ENCODE assay signal across 17 cellular contexts in the genomic region with DNA sequence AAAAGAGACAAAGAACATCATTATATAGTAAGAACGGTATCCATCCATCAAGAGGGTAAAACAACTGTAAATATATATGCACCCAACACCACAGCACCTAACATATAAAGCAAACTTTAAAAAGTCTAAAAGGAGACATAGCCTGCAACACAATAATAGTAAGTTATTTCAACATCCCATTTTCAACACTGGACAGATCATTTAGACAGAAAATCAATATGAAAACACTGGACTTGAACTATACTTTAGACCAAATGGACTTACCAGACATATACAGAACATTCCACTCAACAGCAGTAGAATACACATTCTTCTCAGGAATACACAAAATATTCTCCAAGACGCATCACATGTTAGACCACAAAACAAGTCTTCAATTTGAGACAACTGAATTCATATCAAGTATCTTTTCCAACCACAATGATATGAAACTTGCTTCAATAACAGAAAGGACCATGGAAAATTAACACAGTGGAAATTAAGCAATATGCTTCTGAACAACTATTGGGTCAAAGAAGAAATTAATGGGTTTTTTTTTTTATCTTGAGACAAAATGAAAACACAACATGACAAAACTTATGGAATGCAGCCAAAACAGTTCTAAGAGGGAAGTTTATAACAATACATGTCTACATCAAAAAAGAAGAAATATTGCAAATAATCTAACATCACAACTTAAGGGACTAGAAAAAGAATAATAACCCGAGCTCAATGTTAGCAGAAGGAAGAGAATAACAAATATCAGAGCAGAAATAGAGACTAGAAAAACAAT. TPM values are rescaled to one million over a fixed set of nuclear protein-coding genes. Genes with fewer than 3 reads are reported as not detected.
DNase-seq lines count a peak whose midpoint lies in the region; ATAC-seq, FAIRE-seq and TF ChIP-seq lines count a peak whose summit lies in the region.
"Had no signal": no experiment of that assay in that cellular context is flagged by ENCODE, and none has a peak within 500 bp of the region (broad histone marks: within the 10 kb centered on the region; RNA-seq: fewer than 3 reads in every experiment).

No MANE protein-coding gene starts in this region.

- CTCF ChIA-PET in activated CD4-positive, alpha-beta memory T cell treated with anti-CD3 and anti-CD28 coated beads for 36 hours (lab: Charles Lee): no interaction called here

- H3K36me3 Mint-ChIP-seq in activated T-cell treated with anti-CD3 and anti-CD28 coated beads, Interleukin-2, amount 50 U/mL, for 72 hours (ENCODE audit: insufficient read depth in 2 of 2): peaks cover 12 to 14% of the 10 kb centered on the region in 2 donors
- no peaks in the 10 kb centered on the region for H3K36me3 Mint-ChIP-seq in astrocyte (ENCODE audit: low read depth, unreplicated experiment)
- H3K36me3 Mint-ChIP-seq in activated CD4-positive, alpha-beta memory T cell treated with anti-CD3 and anti-CD28 coated beads for 36 hours: peaks cover 30% of the 10 kb centered on the region

- H3K27ac Mint-ChIP-seq in activated T-cell treated with anti-CD3 and anti-CD28 coated beads, Interleukin-2, amount 50 U/mL, for 72 hours: peak overlapping the region; percentile 68
- H3K27ac Mint-ChIP-seq in astrocyte (ENCODE audit: unreplicated experiment): no peak overlapping the region
- H3K27ac Mint-ChIP-seq in activated CD4-positive, alpha-beta memory T cell treated with anti-CD3 and anti-CD28 coated beads for 36 hours: no peak overlapping the region
- H3K27ac Mint-ChIP-seq: activated CD8-positive, alpha-beta memory T cell treated with anti-CD3 and anti-CD28 coated beads, Interleukin-2, amount 10 ng/mL, durations not matched to agents 7 days and 5 days; CD4-positive, alpha-beta memory T cell; progenitor cell of endocrine pancreas had no signal

- peaks cover 9% of the 10 kb centered on the region for H3K79me2 ChIP-seq in astrocyte (ENCODE audit: insufficient read depth, low read length)

- POLR2A ChIA-PET in activated CD4-positive, alpha-beta memory T cell treated with anti-CD3 and anti-CD28 coated beads for 36 hours (lab: Charles Lee): no interaction called here

- FAIRE-seq in astrocyte (lab: Jason Lieb, UNC): peak; percentile 55

- peak overlapping the region; percentile 9 for H3K27ac ChIP-seq in astrocyte (ENCODE audit: low read depth, low read length)
- H3K27ac ChIP-seq: epithelial cell of prostate, thyroid gland had no signal

- no peaks in the 10 kb centered on the region for H3K27me3 Mint-ChIP-seq in activated T-cell treated with anti-CD3 and anti-CD28 coated beads, Interleukin-2, amount 50 U/mL, for 72 hours (ENCODE audit: low read depth)
- H3K27me3 Mint-ChIP-seq in astrocyte (ENCODE audit: low read depth, unreplicated experiment): no peaks in the 10 kb centered on the region
- no peaks in the 10 kb centered on the region for H3K27me3 Mint-ChIP-seq in activated CD4-positive, alpha-beta memory T cell treated with anti-CD3 and anti-CD28 coated beads for 36 hours
- H3K27me3 Mint-ChIP-seq: activated CD8-positive, alpha-beta memory T cell treated with anti-CD3 and anti-CD28 coated beads, Interleukin-2, amount 10 ng/mL, durations not matched to agents 7 days and 5 days; activated naive CD4-positive, alpha-beta T cell treated with anti-CD3 and anti-CD28 coated beads, Interleukin-2, amount 50 U/mL, for 24 hours; CD4-positive, alpha-beta memory T cell; progenitor cell of endocrine pancreas had no signal

- H4K20me1 ChIP-seq in astrocyte (ENCODE audit: insufficient read depth, low read length): no peaks in the 10 kb centered on the region

- H3K4me1 Mint-ChIP-seq in activated T-cell treated with anti-CD3 and anti-CD28 coated beads, Interleukin-2, amount 50 U/mL, for 72 hours (ENCODE audit: low read depth): peaks cover 35% of the 10 kb centered on the region
- H3K4me1 Mint-ChIP-seq in astrocyte (ENCODE audit: low read depth, unreplicated experiment): peaks cover 10% of the 10 kb centered on the region
- peaks cover 37% of the 10 kb centered on the region for H3K4me1 Mint-ChIP-seq in activated CD4-positive, alpha-beta memory T cell treated with anti-CD3 and anti-CD28 coated beads for 36 hours (ENCODE audit: low read depth)

- H3K9me3 ChIP-seq in astrocyte (ENCODE audit: insufficient read depth, low read depth, low read length): no peaks in the 10 kb centered on the region
- H3K9me3 ChIP-seq: SK-N-SH, thyroid gland had no signal

- H2AFZ ChIP-seq in astrocyte (ENCODE audit: low read depth, low read length): no peak overlapping the region

- H3K9ac ChIP-seq in astrocyte (ENCODE audit: low read length): no peak overlapping the region
- H3K9ac ChIP-seq: SK-N-SH had no signal

- no peak for TF ChIP-seq CTCF in astrocyte (IDR thresholded peaks at IDR 0.05; ENCODE audit: insufficient read depth, low read depth, low read length)

- ATAC-seq in activated T-cell treated with anti-CD3 and anti-CD28 coated beads, Interleukin-2, amount 50 U/mL, for 72 hours (replicated peaks in 1 of 2): no peak
- no peak for ATAC-seq in GM19455 (IDR thresholded peaks at IDR 0.05; ENCODE audit: unreplicated experiment)
- ATAC-seq: activated CD8-positive, alpha-beta memory T cell treated with anti-CD3 and anti-CD28 coated beads, Interleukin-2, amount 10 ng/mL, durations not matched to agents 7 days and 5 days had no signal

- H3K36me3 ChIP-seq in astrocyte (ENCODE audit: insufficient read depth, low read length): no peaks in the 10 kb centered on the region
- H3K36me3 ChIP-seq: thyroid gland had no signal

- intact Hi-C loops in activated CD4-positive, alpha-beta memory T cell treated with anti-CD3 and anti-CD28 coated beads for 36 hours (cut with micrococcal nuclease): no loop called here

- in situ Hi-C loops in KBM-7 (cut with MboI; ENCODE audit: low pct_unique_long_range_greater_than_20kb, low sequenced_read_pairs): no loop called here

- H3K27me3 ChIP-seq in astrocyte (ENCODE audit: insufficient read depth, low read length): no peaks in the 10 kb centered on the region
- H3K27me3 ChIP-seq: thyroid gland had no signal

- H3K4me2 ChIP-seq in astrocyte (ENCODE audit: low read length): peak overlapping the region; percentile 50
- H3K4me2 ChIP-seq: SK-N-SH had no signal

- H3K9me3 Mint-ChIP-seq in activated T-cell treated with anti-CD3 and anti-CD28 coated beads, Interleukin-2, amount 50 U/mL, for 72 hours: peaks cover 7 to 10% of the 10 kb centered on the region in 2 donors
- peaks cover 2% of the 10 kb centered on the region for H3K9me3 Mint-ChIP-seq in astrocyte (ENCODE audit: unreplicated experiment)
- H3K9me3 Mint-ChIP-seq in activated CD4-positive, alpha-beta memory T cell treated with anti-CD3 and anti-CD28 coated beads for 36 hours: peaks cover 20% of the 10 kb centered on the region

- H3K4me1 ChIP-seq in astrocyte (ENCODE audit: insufficient read depth, low read length): no peaks in the 10 kb centered on the region

- peak overlapping the region in 1 of 2 donors; percentile 23 for H3K4me3 Mint-ChIP-seq in activated T-cell treated with anti-CD3 and anti-CD28 coated beads, Interleukin-2, amount 50 U/mL, for 72 hours
- H3K4me3 Mint-ChIP-seq in astrocyte (ENCODE audit: unreplicated experiment): no peak overlapping the region
- H3K4me3 Mint-ChIP-seq in activated CD4-positive, alpha-beta memory T cell treated with anti-CD3 and anti-CD28 coated beads for 36 hours: no peak overlapping the region
- H3K4me3 Mint-ChIP-seq: activated CD8-positive, alpha-beta memory T cell treated with anti-CD3 and anti-CD28 coated beads, Interleukin-2, amount 10 ng/mL, durations not matched to agents 7 days and 5 days; activated naive CD4-positive, alpha-beta T cell treated with anti-CD3 and anti-CD28 coated beads, Interleukin-2, amount 50 U/mL, for 24 hours had no signal

- DNase-seq in activated T-cell treated with anti-CD3 and anti-CD28 coated beads, Interleukin-2, amount 50 U/mL, for 72 hours: no peak
- DNase-seq in activated T-cell treated with anti-CD3 and anti-CD28 coated beads, Interleukin-2, amount 50 U/mL, for 1 hour: no peak
- DNase-seq in astrocyte (ENCODE audit: low read depth): peak; percentile 63
- DNase-seq in iris pigment epithelial cell (ENCODE audit: low read depth): peak; percentile 76
- DNase-seq in stromal cell of bone marrow (ENCODE audit: low read depth): peak; percentile 22
- DNase-seq in activated CD4-positive, alpha-beta memory T cell treated with anti-CD3 and anti-CD28 coated beads for 36 hours: no peak
- DNase-seq in KBM-7: no peak
- DNase-seq: activated CD8-positive, alpha-beta memory T cell treated with anti-CD3 and anti-CD28 coated beads, Interleukin-2, amount 10 ng/mL, durations not matched to agents 7 days and 5 days; CD4-positive, alpha-beta memory T cell; NCI-H1694 treated with DMSO at 0.1 percent for 48 hours; NCI-H510A; SK-N-SH; thyroid gland had no signal

- no peak overlapping the region for H3K4me3 ChIP-seq in astrocyte (ENCODE audit: insufficient read depth, low read depth, low read length)
- H3K4me3 ChIP-seq: thyroid gland had no signal

RNA-seq across cellular contexts. Expression of a gene that starts 23.9 kb away (rescaled TPM):
- 10 to 100 TPM; 45.6 to 58.4 TPM for total RNA-seq in activated T-cell treated with anti-CD3 and anti-CD28 coated beads, Interleukin-2, amount 50 U/mL, for 72 hours
- 35.7 and 36.4 TPM in 2 replicates for total RNA-seq in astrocyte
- total RNA-seq in activated CD4-positive, alpha-beta memory T cell treated with anti-CD3 and anti-CD28 coated beads for 36 hours: 10 to 100 TPM; 32.5 to 32.7 TPM

Comparison
In these comparisons a context has a peak if more than half of its experiments do, and no peak if none do; other contexts are left out.
1. DNase-seq: peak in astrocyte (single experiment), iris pigment epithelial cell (single experiment) and stromal cell of bone marrow (single experiment); none in activated T-cell treated with anti-CD3 and anti-CD28 coated beads, Interleukin-2, amount 50 U/mL, for 72 hours (0 of 2), activated T-cell treated with anti-CD3 and anti-CD28 coated beads, Interleukin-2, amount 50 U/mL, for 1 hour (single experiment), activated CD4-positive, alpha-beta memory T cell treated with anti-CD3 and anti-CD28 coated beads for 36 hours (single experiment) and KBM-7 (single experiment).